Comparison of ENCODE assay signal across 9 cellular contexts in the genomic region with DNA sequence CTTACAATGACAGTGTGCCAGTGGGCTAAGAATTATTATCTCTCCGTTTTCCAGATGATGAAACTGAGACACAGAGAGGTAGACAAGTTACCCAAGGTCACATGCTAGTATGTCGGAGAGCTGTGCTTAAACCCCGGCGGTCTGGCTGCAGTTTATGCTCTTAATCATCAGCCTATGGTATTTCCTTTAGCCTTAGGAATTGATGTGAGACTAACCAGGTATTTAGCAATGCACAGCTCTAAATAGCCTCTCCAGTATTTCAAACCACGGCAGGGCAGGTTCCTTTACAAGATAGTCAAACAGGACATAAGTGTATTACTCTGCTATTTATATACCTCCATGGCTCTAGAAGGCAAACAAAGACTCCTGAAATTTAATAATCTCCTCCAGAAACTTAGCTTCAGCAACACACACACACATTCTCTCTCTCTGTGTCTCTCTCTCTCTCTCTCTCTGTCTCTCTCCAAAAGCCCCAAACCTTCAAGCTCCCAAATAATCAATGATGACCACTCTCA.
DNase-seq lines count a peak whose midpoint lies in the region; ATAC-seq and TF ChIP-seq lines count a peak whose summit lies in the region.
"Had no signal": no experiment of that assay in that cellular context is flagged by ENCODE, and none has a peak within 500 bp of the region (broad histone marks: within the 10 kb centered on the region; RNA-seq: fewer than 3 reads in every experiment).

No MANE protein-coding gene starts in this region.

- no CpG with 5 or more reads among the region's 5 CpGs for WGBS in IMR-90 (ENCODE audit: extremely low coverage in 2 of 2, insufficient read length in 1 of 2), 2 experiments

- no TSS peak for BruUV-seq in IMR-90 (replicated peaks; lab: Mats Ljungman, UMichigan)

- H3K27me3 Mint-ChIP-seq in activated CD8-positive, alpha-beta T cell treated with anti-CD3 and anti-CD28 coated beads, Interleukin-2, amount 10 ng/mL, durations not matched to agents 7 days and 5 days (ENCODE audit: low read depth): no peaks in the 10 kb centered on the region

- dilution Hi-C loops in IMR-90 (cut with HindIII; ENCODE audit: low sequenced_read_pairs, unreplicated experiment): no loop called here

- H3K27me3 ChIP-seq in BJ (ENCODE audit: control insufficient read depth, insufficient read depth, low read length) (no peaks in the 10 kb centered on the region), IMR-90 (ENCODE audit: control insufficient read depth, insufficient read depth, low read length) (no peaks in the 10 kb centered on the region)

- H3K4me2 ChIP-seq in IMR-90 (ENCODE audit: low read depth, low read length): peak overlapping the region; percentile 23; the same call in 1 of the 2 replicates

- no peak overlapping the region for H2AK5ac ChIP-seq in IMR-90 (ENCODE audit: low read depth, low read length)

- peak overlapping the region; percentile 32; the same call in 1 of the 2 replicates for H3K27ac ChIP-seq in IMR-90 (ENCODE audit: insufficient read depth, low read length)

- H3K4me1 Mint-ChIP-seq in activated CD8-positive, alpha-beta T cell treated with anti-CD3 and anti-CD28 coated beads, Interleukin-2, amount 10 ng/mL, durations not matched to agents 7 days and 5 days (ENCODE audit: low read depth): peaks cover 57% of the 10 kb centered on the region

- 0 out of 2 replicates have a peak, but pooled peaks have one; percentile 30 for TF ChIP-seq RAD21 in IMR-90 (IDR thresholded peaks at IDR 0.05; ENCODE audit: low read length)

- intact Hi-C loops in IMR-90 (cut with micrococcal nuclease): loop anchor here (5.0 kb wide), 2 partner anchors 123 to 143 kb away; a partner anchor contains a TSS

- H3K36me3 Mint-ChIP-seq in activated CD8-positive, alpha-beta T cell treated with anti-CD3 and anti-CD28 coated beads, Interleukin-2, amount 10 ng/mL, durations not matched to agents 7 days and 5 days (ENCODE audit: low read depth): peaks cover 3% of the 10 kb centered on the region

- no peaks in the 10 kb centered on the region for H4K20me1 ChIP-seq in IMR-90 (ENCODE audit: insufficient read depth, low read length)

- H4K5ac ChIP-seq in IMR-90 (ENCODE audit: low read depth, low read length): peak overlapping the region; percentile 33; the same call in 1 of the 2 replicates

- CTCF ChIA-PET in BJ (lab: Yijun Ruan, JAX): interaction anchor here (0.8 to 2.2 kb wide), 6 partner anchors 14 to 158 kb away, joined by 3 to 7 read pairs (median 4); no protein-coding TSS in a partner anchor
- CTCF ChIA-PET in IMR-90 (lab: Yijun Ruan, JAX): interaction anchor here (0.7 kb wide), 1 partner anchor 171 kb away, joined by 3 read pairs; no protein-coding TSS in a partner anchor
- CTCF ChIA-PET in activated CD8-positive, alpha-beta T cell treated with anti-CD3 and anti-CD28 coated beads, Interleukin-2, amount 10 ng/mL, durations not matched to agents 7 days and 5 days (lab: Charles Lee): interaction anchor here (0.7 to 2.2 kb wide), 5 partner anchors 17 to 180 kb away, joined by 3 to 6 read pairs (median 4); no protein-coding TSS in a partner anchor

- H3K9me1 ChIP-seq in IMR-90 (ENCODE audit: insufficient read depth, low read length): peaks cover 12% of the 10 kb centered on the region

- peak overlapping the region; percentile 11 for H3K27ac Mint-ChIP-seq in activated CD8-positive, alpha-beta T cell treated with anti-CD3 and anti-CD28 coated beads, Interleukin-2, amount 10 ng/mL, durations not matched to agents 7 days and 5 days

- H2BK120ac ChIP-seq in IMR-90 (ENCODE audit: low read depth, low read length): peak overlapping the region; percentile 93

- TF ChIP-seq CTCF in BJ (IDR thresholded peaks at IDR 0.05; ENCODE audit: insufficient read depth, low read depth, low read length): no peak
- no peak for TF ChIP-seq CTCF in IMR-90 (conservative IDR thresholded peaks at IDR 0.05; ENCODE audit: low read depth, low read length)

- H4K8ac ChIP-seq in IMR-90 (ENCODE audit: low read depth in 2 of 2, low read length in 2 of 2): peak overlapping the region; percentile 84 to 92; a peak in 2 of 4 replicates

- no peak overlapping the region for H2AFZ ChIP-seq in IMR-90 (replicated peaks; ENCODE audit: low read length, poor library complexity)

- in situ Hi-C loops in IMR-90 (cut with MboI; ENCODE audit: low sequenced_read_pairs): no loop called here

- no peaks in the 10 kb centered on the region for H3K36me3 ChIP-seq in BJ (ENCODE audit: control insufficient read depth, insufficient read depth, low read length)
- H3K36me3 ChIP-seq in IMR-90 (ENCODE audit: control insufficient read depth, insufficient read depth, low read length): no peaks in the 10 kb centered on the region

- no peak overlapping the region for H3K56ac ChIP-seq in IMR-90 (ENCODE audit: extremely low read depth, insufficient read depth, low read length)

- POLR2A ChIA-PET in BJ (lab: Charles Lee): interaction anchor here (0.6 to 1.2 kb wide), 4 partner anchors 13 to 179 kb away, joined by 3 read pairs; no protein-coding TSS in a partner anchor
- POLR2A ChIA-PET in IMR-90 (lab: Charles Lee; ENCODE audit: unreplicated experiment): interaction anchor here (0.9 kb wide), 1 partner anchor 93 kb away, joined by 3 read pairs; no protein-coding TSS in a partner anchor
- POLR2A ChIA-PET in activated CD8-positive, alpha-beta T cell treated with anti-CD3 and anti-CD28 coated beads, Interleukin-2, amount 10 ng/mL, durations not matched to agents 7 days and 5 days (lab: Charles Lee): interaction anchor here (1.1 to 1.8 kb wide), 4 partner anchors 16 to 126 kb away, joined by 4 to 8 read pairs (median 6); no protein-coding TSS in a partner anchor

- H3K4ac ChIP-seq in IMR-90 (ENCODE audit: low read depth, low read length): peak overlapping the region; percentile 88; the same call in 1 of the 2 replicates

- peak; percentile 87 for DNase-seq in BJ (ENCODE audit: low read depth)
- peak; percentile 92 for DNase-seq in IMR-90
- no peak for DNase-seq in activated CD8-positive, alpha-beta T cell treated with anti-CD3 and anti-CD28 coated beads, Interleukin-2, amount 10 ng/mL, durations not matched to agents 7 days and 5 days
- DNase-seq in kidney glomerular epithelial cell (lab: John Stamatoyannopoulos, UW): peak; percentile 54
- no peak for DNase-seq in DMS153 treated with DMSO at 0.1 percent for 48 hours (lab: John Stamatoyannopoulos, UW; ENCODE audit: unreplicated experiment)
- DNase-seq: hippocampal formation had no signal

- peak overlapping the region; percentile 95 for H2BK5ac ChIP-seq in IMR-90 (ENCODE audit: low read depth, low read length, poor library complexity, severe bottlenecking)

- H3K9me3 Mint-ChIP-seq in activated CD8-positive, alpha-beta T cell treated with anti-CD3 and anti-CD28 coated beads, Interleukin-2, amount 10 ng/mL, durations not matched to agents 7 days and 5 days (ENCODE audit: insufficient read depth): no peaks in the 10 kb centered on the region

- peak overlapping the region; percentile 92; the same call in 1 of the 3 replicates for H2BK15ac ChIP-seq in IMR-90 (ENCODE audit: low read depth, low read length)

- no peak overlapping the region for H3K4me3 Mint-ChIP-seq in activated CD8-positive, alpha-beta T cell treated with anti-CD3 and anti-CD28 coated beads, Interleukin-2, amount 10 ng/mL, durations not matched to agents 7 days and 5 days

- peak overlapping the region; percentile 33; the same call in 1 of the 2 replicates for H3K14ac ChIP-seq in IMR-90 (replicated peaks; ENCODE audit: low read depth, low read length)

- peaks cover 8 to 16% of the 10 kb centered on the region in 2 experiments; a peak in 2 of 4 replicates for H3K79me1 ChIP-seq in IMR-90 (ENCODE audit: low read depth in 1 of 2, low read length in 2 of 2)

- H3K9me3 ChIP-seq in IMR-90 (ENCODE audit: control insufficient read depth, insufficient read depth, low read length): no peaks in the 10 kb centered on the region

- peak overlapping the region; percentile 62; the same call in 1 of the 2 replicates for H3K18ac ChIP-seq in IMR-90 (ENCODE audit: low read depth, low read length)

- TF ChIP-seq POLR2A in IMR-90 (IDR thresholded peaks at IDR 0.05; ENCODE audit: low read depth, low read length): no peak

- ATAC-seq in IMR-90 (ENCODE audit: low read depth) (peak; percentile 62), GM18519 (IDR thresholded peaks at IDR 0.05; ENCODE audit: low FRiP score, unreplicated experiment) (no peak), GM19328 (IDR thresholded peaks at IDR 0.05; ENCODE audit: unreplicated experiment) (no peak), GM21737 (IDR thresholded peaks at IDR 0.05; ENCODE audit: unreplicated experiment) (no peak)
- ATAC-seq in activated CD8-positive, alpha-beta T cell treated with anti-CD3 and anti-CD28 coated beads, Interleukin-2, amount 10 ng/mL, durations not matched to agents 7 days and 5 days: no peak

- H2AK9ac ChIP-seq in IMR-90 (replicated peaks; ENCODE audit: low read depth, low read length, poor library complexity): no peak overlapping the region

- H3K4me1 ChIP-seq in IMR-90 (ENCODE audit: control insufficient read depth, insufficient read depth, low read length): peaks cover 25% of the 10 kb centered on the region

- H3K23ac ChIP-seq in IMR-90 (ENCODE audit: low read depth, low read length): peak overlapping the region; percentile 57; the same call in 1 of the 2 replicates

- H3K9ac ChIP-seq in IMR-90 (ENCODE audit: low read depth, low read length): no peak overlapping the region

- peak overlapping the region; percentile 88 for H2BK20ac ChIP-seq in IMR-90 (ENCODE audit: low read depth, low read length)

- H4K91ac ChIP-seq in IMR-90 (ENCODE audit: insufficient read depth, low read depth, low read length): peak overlapping the region; percentile 50; the same call in 1 of the 2 replicates

- H3K4me3 ChIP-seq in BJ (ENCODE audit: low read depth, low read length) (no peak overlapping the region), IMR-90 (ENCODE audit: insufficient read depth, low read depth, low read length) (no peak overlapping the region)

TF ChIP-seq in IMR-90, 13 proteins besides CTCF, POLR2A, EP300 and RAD21 (continues in another document):
- no peak for TF ChIP-seq MAZ (IDR thresholded peaks at IDR 0.05; ENCODE audit: borderline replicate concordance, low read depth, low read length)
- no peak for TF ChIP-seq MAFK (IDR thresholded peaks at IDR 0.05; ENCODE audit: low read depth, low read length)
- TF ChIP-seq, protein P1, sequence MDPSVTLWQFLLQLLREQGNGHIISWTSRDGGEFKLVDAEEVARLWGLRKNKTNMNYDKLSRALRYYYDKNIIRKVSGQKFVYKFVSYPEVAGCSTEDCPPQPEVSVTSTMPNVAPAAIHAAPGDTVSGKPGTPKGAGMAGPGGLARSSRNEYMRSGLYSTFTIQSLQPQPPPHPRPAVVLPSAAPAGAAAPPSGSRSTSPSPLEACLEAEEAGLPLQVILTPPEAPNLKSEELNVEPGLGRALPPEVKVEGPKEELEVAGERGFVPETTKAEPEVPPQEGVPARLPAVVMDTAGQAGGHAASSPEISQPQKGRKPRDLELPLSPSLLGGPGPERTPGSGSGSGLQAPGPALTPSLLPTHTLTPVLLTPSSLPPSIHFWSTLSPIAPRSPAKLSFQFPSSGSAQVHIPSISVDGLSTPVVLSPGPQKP (IDR thresholded peaks at IDR 0.05; ENCODE audit: borderline replicate concordance, low read depth, low read length): no peak
- peak; percentile 87 for TF ChIP-seq BHLHE40 (IDR thresholded peaks at IDR 0.05; ENCODE audit: low read depth, low read length)
- TF ChIP-seq CEBPB (IDR thresholded peaks at IDR 0.05; ENCODE audit: low read depth, low read length): peak; percentile 93

Comparison
In these comparisons a context has a peak if more than half of its experiments do, and no peak if none do; other contexts are left out.
1. DNase-seq: peak in BJ (single experiment), IMR-90 (single experiment) and kidney glomerular epithelial cell (single experiment); none in activated CD8-positive, alpha-beta T cell treated with anti-CD3 and anti-CD28 coated beads, Interleukin-2, amount 10 ng/mL, durations not matched to agents 7 days and 5 days (single experiment) and DMS153 treated with DMSO at 0.1 percent for 48 hours (single experiment).